8 cellular contexts compared by ENCODE assay signal in the genomic region with DNA sequence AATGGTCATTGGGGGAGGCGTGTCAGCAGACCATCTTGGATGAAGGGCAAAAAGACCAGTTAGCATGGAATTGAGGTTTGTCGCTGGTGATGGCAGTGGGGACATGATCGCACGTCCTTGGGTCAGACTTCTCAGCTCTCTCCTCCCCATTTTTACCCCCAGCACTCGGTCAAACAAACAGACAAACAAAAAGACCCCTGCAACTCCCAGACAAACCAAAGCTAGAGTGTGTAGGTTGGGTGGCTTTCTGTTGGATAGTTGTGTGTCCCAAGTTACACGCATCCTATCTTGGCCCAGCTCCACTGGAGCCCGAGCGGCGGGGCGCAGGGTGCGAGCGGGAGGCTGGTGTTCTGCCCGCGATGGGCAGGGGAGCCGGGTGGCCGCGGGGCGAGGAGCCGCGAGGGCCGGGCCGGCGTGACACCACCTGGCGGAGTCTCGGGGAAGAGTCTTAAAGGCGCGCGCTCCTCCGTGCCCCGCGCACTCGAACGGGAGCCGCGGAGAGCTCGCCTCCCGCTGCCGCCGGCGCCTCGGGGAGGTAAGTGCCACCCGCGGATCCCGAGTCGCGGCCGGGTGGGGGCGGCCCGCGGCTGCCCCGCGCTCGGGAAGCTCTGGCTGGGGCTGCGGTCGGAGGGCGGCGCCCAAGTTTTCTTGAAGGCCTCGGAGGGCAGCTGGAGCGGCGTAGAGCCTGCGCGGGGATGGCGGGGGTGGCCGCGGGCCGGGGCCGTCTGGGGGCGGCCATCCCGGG. TPM values are rescaled to one million over a fixed set of nuclear protein-coding genes. Genes with fewer than 3 reads are reported as not detected.
DNase-seq lines count a peak whose midpoint lies in the region; ATAC-seq and TF ChIP-seq lines count a peak whose summit lies in the region.

No MANE protein-coding gene starts in this region.

- peak in 1 of 5 donors; percentile 22 for DNase-seq in CD4-positive, alpha-beta memory T cell
- no peak for DNase-seq in central memory CD8-positive, alpha-beta T cell (ENCODE audit: low spot score in 2 of 2)
- DNase-seq in mesothelial cell of epicardium (ENCODE audit: low spot score in 2 of 2, unreplicated experiment in 2 of 2) (peak; percentile 31 to 69), type B pancreatic cell (ENCODE audit: extremely low spot score, unreplicated experiment) (peak; percentile 78), GF-D8 (lab: John Stamatoyannopoulos, UW) (no peak), HUDEP-2 (lab: John Stamatoyannopoulos, UW; ENCODE audit: unreplicated experiment in 76 of 76) (no peak)

- peaks cover 6 to 22% (median 15%) of the 10 kb centered on the region in 4 donors for H3K4me1 Mint-ChIP-seq in CD4-positive, alpha-beta memory T cell
- peaks cover 6% of the 10 kb centered on the region for H3K4me1 Mint-ChIP-seq in central memory CD8-positive, alpha-beta T cell
- H3K4me1 Mint-ChIP-seq in mesothelial cell of epicardium: peaks cover 11% of the 10 kb centered on the region
- peaks cover 8% of the 10 kb centered on the region for H3K4me1 Mint-ChIP-seq in type B pancreatic cell (ENCODE audit: unreplicated experiment)

- peak; percentile 40 for ATAC-seq in central memory CD8-positive, alpha-beta T cell (replicated peaks; ENCODE audit: extremely low read depth, poor library complexity, severe bottlenecking)
- ATAC-seq in GM21360 (IDR thresholded peaks at IDR 0.05; ENCODE audit: unreplicated experiment): no peak

- no peak overlapping the region for H3K27ac Mint-ChIP-seq in CD4-positive, alpha-beta memory T cell
- no peak overlapping the region for H3K27ac Mint-ChIP-seq in central memory CD8-positive, alpha-beta T cell (ENCODE audit: low read depth)
- H3K27ac Mint-ChIP-seq in mesothelial cell of epicardium (no peak overlapping the region), type B pancreatic cell (peak overlapping the region; percentile 11)

- CTCF ChIA-PET in CD4-positive, alpha-beta memory T cell (lab: Charles Lee; ENCODE audit: partially characterized antibody): interaction anchor here (0.6 to 1.2 kb wide), 4 partner anchors 9 to 519 kb away, joined by 3 to 4 read pairs (median 3); no protein-coding TSS in a partner anchor

- no peaks in the 10 kb centered on the region for H3K9me3 ChIP-seq in CD4-positive, alpha-beta memory T cell (ENCODE audit: control insufficient read depth in 1 of 2, low read length in 2 of 2)

- TF ChIP-seq CTCF in LNCAP (IDR thresholded peaks at IDR 0.05) (0 out of 2 replicates have a peak, but pooled peaks have one; percentile 29), mesothelial cell of epicardium (IDR thresholded peaks at IDR 0.05; ENCODE audit: unreplicated experiment) (peak; percentile 43), type B pancreatic cell (conservative IDR thresholded peaks at IDR 0.05) (peak; percentile 68)

- peak overlapping the region in 1 of 2 donors; percentile 9 for H3K4me3 ChIP-seq in CD4-positive, alpha-beta memory T cell (ENCODE audit: low read length in 2 of 2)

- H3K4me1 ChIP-seq in CD4-positive, alpha-beta memory T cell (ENCODE audit: insufficient read depth, low read length): peaks cover 8% of the 10 kb centered on the region

- intact Hi-C loops in CD4-positive, alpha-beta memory T cell (cut with micrococcal nuclease): no loop called here

- H3K27me3 Mint-ChIP-seq in CD4-positive, alpha-beta memory T cell: peaks cover 49 to 50% of the 10 kb centered on the region in 2 donors
- peaks cover 69% of the 10 kb centered on the region for H3K27me3 Mint-ChIP-seq in central memory CD8-positive, alpha-beta T cell
- H3K27me3 Mint-ChIP-seq in mesothelial cell of epicardium (ENCODE audit: low read depth): peaks cover 78% of the 10 kb centered on the region
- peaks cover 77% of the 10 kb centered on the region for H3K27me3 Mint-ChIP-seq in type B pancreatic cell

- no peak overlapping the region for H3K27ac ChIP-seq in CD4-positive, alpha-beta memory T cell (ENCODE audit: low read depth, low read length)

- no peaks in the 10 kb centered on the region for H3K27me3 ChIP-seq in CD4-positive, alpha-beta memory T cell (ENCODE audit: insufficient read depth, low read length)

- H3K36me3 Mint-ChIP-seq in CD4-positive, alpha-beta memory T cell: peaks cover 0 to 7% of the 10 kb centered on the region in 2 donors
- peaks cover 3% of the 10 kb centered on the region for H3K36me3 Mint-ChIP-seq in central memory CD8-positive, alpha-beta T cell (ENCODE audit: insufficient read depth)
- no peaks in the 10 kb centered on the region for H3K36me3 Mint-ChIP-seq in mesothelial cell of epicardium
- H3K36me3 Mint-ChIP-seq in type B pancreatic cell: no peaks in the 10 kb centered on the region

- peaks cover 0 to 19% (median 8%) of the 10 kb centered on the region in 8 donors for H3K9me3 Mint-ChIP-seq in CD4-positive, alpha-beta memory T cell
- H3K9me3 Mint-ChIP-seq in central memory CD8-positive, alpha-beta T cell: no peaks in the 10 kb centered on the region
- H3K9me3 Mint-ChIP-seq in mesothelial cell of epicardium: peaks cover 6% of the 10 kb centered on the region
- H3K9me3 Mint-ChIP-seq in type B pancreatic cell: peaks cover 5% of the 10 kb centered on the region

- POLR2A ChIA-PET in CD4-positive, alpha-beta memory T cell (lab: Charles Lee; ENCODE audit: partially characterized antibody): no interaction called here

- H3K36me3 ChIP-seq in CD4-positive, alpha-beta memory T cell (ENCODE audit: insufficient read depth, low read length): no peaks in the 10 kb centered on the region

- peak overlapping the region; percentile 55 to 79 (median 70) for H3K4me3 Mint-ChIP-seq in CD4-positive, alpha-beta memory T cell
- peak overlapping the region; percentile 60 for H3K4me3 Mint-ChIP-seq in central memory CD8-positive, alpha-beta T cell
- H3K4me3 Mint-ChIP-seq in mesothelial cell of epicardium (peak overlapping the region; percentile 30), type B pancreatic cell (peak overlapping the region; percentile 84)

RNA-seq across cellular contexts. Expression of gene NTN1, which starts 18.5 kb away (rescaled TPM):
- not detected for total RNA-seq in CD4-positive, alpha-beta memory T cell
- polyA plus RNA-seq in CD4-positive, alpha-beta memory T cell: under 1 TPM in 1 of 2 donors, not detected in 1; 0.02 TPM
- total RNA-seq in mesothelial cell of epicardium: 2.3 to 2.6 TPM (median 2.5 TPM) in 3 replicates
- total RNA-seq in type B pancreatic cell (ENCODE audit: low replicate concordance): 10.7 and 17.4 TPM in 2 replicates

RNA-seq across cellular contexts. Expression of gene PIK3R5, which starts 37.3 kb away (rescaled TPM):
- total RNA-seq in CD4-positive, alpha-beta memory T cell: 10 to 100 TPM; 85.1 to 89.4 TPM
- 10 to 100 TPM; 18.5 to 62.0 TPM for polyA plus RNA-seq in CD4-positive, alpha-beta memory T cell
- total RNA-seq in mesothelial cell of epicardium (0.18 to 0.27 TPM (median 0.25 TPM) in 3 replicates), type B pancreatic cell (ENCODE audit: low replicate concordance) (0.29 TPM in 2 replicates)

Comparison
In these comparisons a context has a peak if more than half of its experiments do, and no peak if none do; other contexts are left out.
1. DNase-seq: peak in mesothelial cell of epicardium (2 of 2) and type B pancreatic cell (single experiment); none in central memory CD8-positive, alpha-beta T cell (0 of 2), GF-D8 (single experiment) and HUDEP-2 (0 of 76).
2. H3K4me3 Mint-ChIP-seq: peak in every context shown above with its lines; median percentile 84 in type B pancreatic cell; 70 in CD4-positive, alpha-beta memory T cell; 60 in central memory CD8-positive, alpha-beta T cell; 30 in mesothelial cell of epicardium.
3. RNA of gene PIK3R5, which starts 37.3 kb away (total RNA-seq): 85.1 to 89.4 TPM in CD4-positive, alpha-beta memory T cell; 0.29 TPM in type B pancreatic cell and 0.18 to 0.27 TPM in mesothelial cell of epicardium; every median in the first group is over 10 times any median in the second.
4. Peak in every context shown above with its lines, with median percentiles within 50 percentile points of each other: CTCF ChIP-seq.